ENCODE assay signal across 1 cellular context in the genomic region with DNA sequence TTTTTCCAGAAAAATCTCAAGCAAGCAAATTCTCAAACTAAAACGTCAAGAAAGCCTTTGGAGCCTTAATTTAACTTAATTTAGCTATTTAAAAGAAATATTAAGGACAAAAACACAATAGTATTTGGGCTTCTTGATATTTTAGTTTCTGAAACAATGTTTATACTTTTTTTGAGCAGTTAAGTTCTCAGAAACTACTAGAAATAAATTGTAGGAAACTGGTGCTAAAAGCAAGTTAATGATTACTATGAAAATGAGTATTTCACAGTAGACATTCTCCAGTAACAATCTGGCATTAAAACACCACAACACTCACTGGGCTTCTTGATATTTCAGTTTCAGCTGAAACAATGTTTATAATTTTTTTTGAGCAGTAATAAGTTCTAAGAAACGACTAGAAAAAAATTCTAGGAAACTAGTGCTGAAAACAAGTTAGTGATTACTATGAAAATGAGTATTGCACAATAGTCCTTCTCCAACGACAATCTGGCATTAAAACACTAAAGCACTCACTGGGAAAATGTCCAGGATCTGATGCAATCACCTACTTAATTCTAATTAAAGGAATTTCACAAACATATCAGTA.
TF ChIP-seq lines count a peak whose summit lies in the region.

No MANE protein-coding gene starts in this region.

TF ChIP-seq in K562, 482 proteins besides CTCF, POLR2A, EP300 and RAD21 (continued from another document):
- TF ChIP-seq, protein P1, sequence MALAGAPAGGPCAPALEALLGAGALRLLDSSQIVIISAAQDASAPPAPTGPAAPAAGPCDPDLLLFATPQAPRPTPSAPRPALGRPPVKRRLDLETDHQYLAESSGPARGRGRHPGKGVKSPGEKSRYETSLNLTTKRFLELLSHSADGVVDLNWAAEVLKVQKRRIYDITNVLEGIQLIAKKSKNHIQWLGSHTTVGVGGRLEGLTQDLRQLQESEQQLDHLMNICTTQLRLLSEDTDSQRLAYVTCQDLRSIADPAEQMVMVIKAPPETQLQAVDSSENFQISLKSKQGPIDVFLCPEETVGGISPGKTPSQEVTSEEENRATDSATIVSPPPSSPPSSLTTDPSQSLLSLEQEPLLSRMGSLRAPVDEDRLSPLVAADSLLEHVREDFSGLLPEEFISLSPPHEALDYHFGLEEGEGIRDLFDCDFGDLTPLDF (CRISPR knock-in tag; IDR thresholded peaks at IDR 0.05): no peak
- TF ChIP-seq, protein P2, sequence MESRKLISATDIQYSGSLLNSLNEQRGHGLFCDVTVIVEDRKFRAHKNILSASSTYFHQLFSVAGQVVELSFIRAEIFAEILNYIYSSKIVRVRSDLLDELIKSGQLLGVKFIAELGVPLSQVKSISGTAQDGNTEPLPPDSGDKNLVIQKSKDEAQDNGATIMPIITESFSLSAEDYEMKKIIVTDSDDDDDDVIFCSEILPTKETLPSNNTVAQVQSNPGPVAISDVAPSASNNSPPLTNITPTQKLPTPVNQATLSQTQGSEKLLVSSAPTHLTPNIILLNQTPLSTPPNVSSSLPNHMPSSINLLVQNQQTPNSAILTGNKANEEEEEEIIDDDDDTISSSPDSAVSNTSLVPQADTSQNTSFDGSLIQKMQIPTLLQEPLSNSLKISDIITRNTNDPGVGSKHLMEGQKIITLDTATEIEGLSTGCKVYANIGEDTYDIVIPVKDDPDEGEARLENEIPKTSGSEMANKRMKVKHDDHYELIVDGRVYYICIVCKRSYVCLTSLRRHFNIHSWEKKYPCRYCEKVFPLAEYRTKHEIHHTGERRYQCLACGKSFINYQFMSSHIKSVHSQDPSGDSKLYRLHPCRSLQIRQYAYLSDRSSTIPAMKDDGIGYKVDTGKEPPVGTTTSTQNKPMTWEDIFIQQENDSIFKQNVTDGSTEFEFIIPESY (CRISPR knock-in tag; IDR thresholded peaks at IDR 0.05): no peak
- TF ChIP-seq, protein P3, sequence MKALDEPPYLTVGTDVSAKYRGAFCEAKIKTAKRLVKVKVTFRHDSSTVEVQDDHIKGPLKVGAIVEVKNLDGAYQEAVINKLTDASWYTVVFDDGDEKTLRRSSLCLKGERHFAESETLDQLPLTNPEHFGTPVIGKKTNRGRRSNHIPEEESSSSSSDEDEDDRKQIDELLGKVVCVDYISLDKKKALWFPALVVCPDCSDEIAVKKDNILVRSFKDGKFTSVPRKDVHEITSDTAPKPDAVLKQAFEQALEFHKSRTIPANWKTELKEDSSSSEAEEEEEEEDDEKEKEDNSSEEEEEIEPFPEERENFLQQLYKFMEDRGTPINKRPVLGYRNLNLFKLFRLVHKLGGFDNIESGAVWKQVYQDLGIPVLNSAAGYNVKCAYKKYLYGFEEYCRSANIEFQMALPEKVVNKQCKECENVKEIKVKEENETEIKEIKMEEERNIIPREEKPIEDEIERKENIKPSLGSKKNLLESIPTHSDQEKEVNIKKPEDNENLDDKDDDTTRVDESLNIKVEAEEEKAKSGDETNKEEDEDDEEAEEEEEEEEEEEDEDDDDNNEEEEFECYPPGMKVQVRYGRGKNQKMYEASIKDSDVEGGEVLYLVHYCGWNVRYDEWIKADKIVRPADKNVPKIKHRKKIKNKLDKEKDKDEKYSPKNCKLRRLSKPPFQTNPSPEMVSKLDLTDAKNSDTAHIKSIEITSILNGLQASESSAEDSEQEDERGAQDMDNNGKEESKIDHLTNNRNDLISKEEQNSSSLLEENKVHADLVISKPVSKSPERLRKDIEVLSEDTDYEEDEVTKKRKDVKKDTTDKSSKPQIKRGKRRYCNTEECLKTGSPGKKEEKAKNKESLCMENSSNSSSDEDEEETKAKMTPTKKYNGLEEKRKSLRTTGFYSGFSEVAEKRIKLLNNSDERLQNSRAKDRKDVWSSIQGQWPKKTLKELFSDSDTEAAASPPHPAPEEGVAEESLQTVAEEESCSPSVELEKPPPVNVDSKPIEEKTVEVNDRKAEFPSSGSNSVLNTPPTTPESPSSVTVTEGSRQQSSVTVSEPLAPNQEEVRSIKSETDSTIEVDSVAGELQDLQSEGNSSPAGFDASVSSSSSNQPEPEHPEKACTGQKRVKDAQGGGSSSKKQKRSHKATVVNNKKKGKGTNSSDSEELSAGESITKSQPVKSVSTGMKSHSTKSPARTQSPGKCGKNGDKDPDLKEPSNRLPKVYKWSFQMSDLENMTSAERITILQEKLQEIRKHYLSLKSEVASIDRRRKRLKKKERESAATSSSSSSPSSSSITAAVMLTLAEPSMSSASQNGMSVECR (CRISPR knock-in tag; IDR thresholded peaks at IDR 0.05): no peak
- TF ChIP-seq, protein P4, sequence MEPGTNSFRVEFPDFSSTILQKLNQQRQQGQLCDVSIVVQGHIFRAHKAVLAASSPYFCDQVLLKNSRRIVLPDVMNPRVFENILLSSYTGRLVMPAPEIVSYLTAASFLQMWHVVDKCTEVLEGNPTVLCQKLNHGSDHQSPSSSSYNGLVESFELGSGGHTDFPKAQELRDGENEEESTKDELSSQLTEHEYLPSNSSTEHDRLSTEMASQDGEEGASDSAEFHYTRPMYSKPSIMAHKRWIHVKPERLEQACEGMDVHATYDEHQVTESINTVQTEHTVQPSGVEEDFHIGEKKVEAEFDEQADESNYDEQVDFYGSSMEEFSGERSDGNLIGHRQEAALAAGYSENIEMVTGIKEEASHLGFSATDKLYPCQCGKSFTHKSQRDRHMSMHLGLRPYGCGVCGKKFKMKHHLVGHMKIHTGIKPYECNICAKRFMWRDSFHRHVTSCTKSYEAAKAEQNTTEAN (CRISPR knock-in tag; IDR thresholded peaks at IDR 0.05): no peak
- TF ChIP-seq, protein P5, sequence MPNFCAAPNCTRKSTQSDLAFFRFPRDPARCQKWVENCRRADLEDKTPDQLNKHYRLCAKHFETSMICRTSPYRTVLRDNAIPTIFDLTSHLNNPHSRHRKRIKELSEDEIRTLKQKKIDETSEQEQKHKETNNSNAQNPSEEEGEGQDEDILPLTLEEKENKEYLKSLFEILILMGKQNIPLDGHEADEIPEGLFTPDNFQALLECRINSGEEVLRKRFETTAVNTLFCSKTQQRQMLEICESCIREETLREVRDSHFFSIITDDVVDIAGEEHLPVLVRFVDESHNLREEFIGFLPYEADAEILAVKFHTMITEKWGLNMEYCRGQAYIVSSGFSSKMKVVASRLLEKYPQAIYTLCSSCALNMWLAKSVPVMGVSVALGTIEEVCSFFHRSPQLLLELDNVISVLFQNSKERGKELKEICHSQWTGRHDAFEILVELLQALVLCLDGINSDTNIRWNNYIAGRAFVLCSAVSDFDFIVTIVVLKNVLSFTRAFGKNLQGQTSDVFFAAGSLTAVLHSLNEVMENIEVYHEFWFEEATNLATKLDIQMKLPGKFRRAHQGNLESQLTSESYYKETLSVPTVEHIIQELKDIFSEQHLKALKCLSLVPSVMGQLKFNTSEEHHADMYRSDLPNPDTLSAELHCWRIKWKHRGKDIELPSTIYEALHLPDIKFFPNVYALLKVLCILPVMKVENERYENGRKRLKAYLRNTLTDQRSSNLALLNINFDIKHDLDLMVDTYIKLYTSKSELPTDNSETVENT (CRISPR knock-in tag; IDR thresholded peaks at IDR 0.05): no peak
- TF ChIP-seq ZNF3 (CRISPR knock-in tag; IDR thresholded peaks at IDR 0.05) (no peak), FOXK2 (conservative IDR thresholded peaks at IDR 0.05 in 1 of 2, IDR thresholded peaks at IDR 0.05 in 1 of 2; ENCODE audit: low read depth in 2 of 2) (no peak), ZNF445 (CRISPR knock-in tag; IDR thresholded peaks at IDR 0.05; ENCODE audit: low read depth) (no peak), PHF8 (IDR thresholded peaks at IDR 0.05; ENCODE audit: borderline replicate concordance, low read length) (no peak)
- TF ChIP-seq, protein P6, sequence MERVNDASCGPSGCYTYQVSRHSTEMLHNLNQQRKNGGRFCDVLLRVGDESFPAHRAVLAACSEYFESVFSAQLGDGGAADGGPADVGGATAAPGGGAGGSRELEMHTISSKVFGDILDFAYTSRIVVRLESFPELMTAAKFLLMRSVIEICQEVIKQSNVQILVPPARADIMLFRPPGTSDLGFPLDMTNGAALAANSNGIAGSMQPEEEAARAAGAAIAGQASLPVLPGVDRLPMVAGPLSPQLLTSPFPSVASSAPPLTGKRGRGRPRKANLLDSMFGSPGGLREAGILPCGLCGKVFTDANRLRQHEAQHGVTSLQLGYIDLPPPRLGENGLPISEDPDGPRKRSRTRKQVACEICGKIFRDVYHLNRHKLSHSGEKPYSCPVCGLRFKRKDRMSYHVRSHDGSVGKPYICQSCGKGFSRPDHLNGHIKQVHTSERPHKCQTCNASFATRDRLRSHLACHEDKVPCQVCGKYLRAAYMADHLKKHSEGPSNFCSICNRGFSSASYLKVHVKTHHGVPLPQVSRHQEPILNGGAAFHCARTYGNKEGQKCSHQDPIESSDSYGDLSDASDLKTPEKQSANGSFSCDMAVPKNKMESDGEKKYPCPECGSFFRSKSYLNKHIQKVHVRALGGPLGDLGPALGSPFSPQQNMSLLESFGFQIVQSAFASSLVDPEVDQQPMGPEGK (CRISPR knock-in tag; IDR thresholded peaks at IDR 0.05; ENCODE audit: borderline replicate concordance): no peak
